ENCODE assay signal across 25 cellular contexts in genomic region chr22:41578114-41578513, GRCh38. TPM values are rescaled to one million over a fixed set of nuclear protein-coding genes. Genes with fewer than 3 reads are reported as not detected.
"Had no signal": no experiment of that assay in that cellular context is flagged by ENCODE, and none has a peak within 500 bp of the region (broad histone marks: within the 10 kb centered on the region; RNA-seq: fewer than 3 reads in every experiment).

No MANE protein-coding gene starts in this region.

- H3K4me2 ChIP-seq: neural progenitor cell had no signal

- H3K9me3 Mint-ChIP-seq: activated B cell treated with CpG ODN at 0.5 μM for 24 hours; activated T-cell treated with anti-CD3 and anti-CD28 coated beads, Interleukin-2, amount 50 U/mL, for 24 hours; activated T-helper 17 cell treated with anti-CD3 and anti-CD28 coated beads, Interleukin-2, amount 50 U/mL, for 72 hours; naive thymus-derived CD4-positive, alpha-beta T cell; neural progenitor cell; stimulated activated naive CD8-positive, alpha-beta T cell treated with anti-CD3 and anti-CD28 coated beads, Interleukin-15, Interleukin-2, amounts not matched to agents 100 ng/mL and 50 ng/mL, for 24 hours had no signal

- H3K4me3 Mint-ChIP-seq: activated B cell treated with CpG ODN at 0.5 μM for 24 hours; activated CD4-positive, alpha-beta T cell treated with anti-CD3 and anti-CD28 coated beads for 36 hours; activated naive CD8-positive, alpha-beta T cell; activated T-cell treated with anti-CD3 and anti-CD28 coated beads, Interleukin-2, amount 50 U/mL, for 24 hours; activated T-helper 17 cell treated with anti-CD3 and anti-CD28 coated beads, Interleukin-2, amount 50 U/mL, for 72 hours; naive thymus-derived CD4-positive, alpha-beta T cell; neural progenitor cell; stimulated activated naive CD8-positive, alpha-beta T cell treated with anti-CD3 and anti-CD28 coated beads, Interleukin-15, Interleukin-2, amounts not matched to agents 100 ng/mL and 50 ng/mL, for 24 hours had no signal

- H3K4me1 ChIP-seq: breast epithelium, neural progenitor cell, prostate gland, thyroid gland, upper lobe of right lung had no signal

- H3K27me3 Mint-ChIP-seq: activated B cell treated with CpG ODN at 0.5 μM for 24 hours; activated CD4-positive, alpha-beta T cell treated with anti-CD3 and anti-CD28 coated beads for 36 hours; activated naive CD8-positive, alpha-beta T cell; activated T-cell treated with anti-CD3 and anti-CD28 coated beads, Interleukin-2, amount 50 U/mL, for 24 hours; activated T-helper 17 cell treated with anti-CD3 and anti-CD28 coated beads, Interleukin-2, amount 50 U/mL, for 72 hours; naive thymus-derived CD4-positive, alpha-beta T cell; stimulated activated naive CD8-positive, alpha-beta T cell treated with anti-CD3 and anti-CD28 coated beads, Interleukin-15, Interleukin-2, amounts not matched to agents 100 ng/mL and 50 ng/mL, for 24 hours had no signal

- H3K9me3 ChIP-seq: breast epithelium, heart right ventricle, ovary, prostate gland, thyroid gland, upper lobe of right lung had no signal

- H2AFZ ChIP-seq: neural progenitor cell had no signal

- H3K4me1 Mint-ChIP-seq: activated B cell treated with CpG ODN at 0.5 μM for 24 hours; activated CD4-positive, alpha-beta T cell treated with anti-CD3 and anti-CD28 coated beads for 36 hours had no signal

- H3K27ac Mint-ChIP-seq: activated B cell treated with CpG ODN at 0.5 μM for 24 hours; activated CD4-positive, alpha-beta T cell treated with anti-CD3 and anti-CD28 coated beads for 36 hours; activated naive CD8-positive, alpha-beta T cell; activated T-helper 17 cell treated with anti-CD3 and anti-CD28 coated beads, Interleukin-2, amount 50 U/mL, for 72 hours; naive thymus-derived CD4-positive, alpha-beta T cell; stimulated activated naive CD8-positive, alpha-beta T cell treated with anti-CD3 and anti-CD28 coated beads, Interleukin-15, Interleukin-2, amounts not matched to agents 100 ng/mL and 50 ng/mL, for 24 hours had no signal

- H3K27me3 ChIP-seq: breast epithelium, heart right ventricle, neural progenitor cell, ovary, thyroid gland, upper lobe of right lung had no signal

- H3K27ac ChIP-seq: breast epithelium, epithelial cell of prostate, neural progenitor cell, prostate gland, thyroid gland, upper lobe of right lung had no signal

- ATAC-seq: activated CD4-positive, alpha-beta T cell treated with anti-CD3 and anti-CD28 coated beads for 36 hours; activated T-helper 17 cell treated with anti-CD3 and anti-CD28 coated beads, Interleukin-2, amount 50 U/mL, for 72 hours; left lobe of liver; naive thymus-derived CD4-positive, alpha-beta T cell; upper lobe of right lung had no signal

- H3K36me3 Mint-ChIP-seq: neural progenitor cell had no signal

- H3K36me3 ChIP-seq: breast epithelium, neural progenitor cell, ovary had no signal

- H3K9ac ChIP-seq: neural progenitor cell had no signal

- DNase-seq: activated B cell treated with CpG ODN at 0.5 μM for 24 hours; activated CD4-positive, alpha-beta T cell treated with anti-CD3 and anti-CD28 coated beads for 36 hours; activated CD4-positive, alpha-beta T cell treated with anti-CD3 and anti-CD28 coated beads, Interleukin-2, amount 50 U/mL, for 4 hours; activated CD8-positive, alpha-beta memory T cell treated with anti-CD3 and anti-CD28 coated beads for 24 hours; activated CD8-positive, alpha-beta memory T cell treated with anti-CD3 and anti-CD28 coated beads, Interleukin-2, amount 50 U/mL, for 4 hours; activated T-cell treated with anti-CD3 and anti-CD28 coated beads, Interleukin-2, amount 50 U/mL, for 24 hours; heart right ventricle; islet precursor cell; naive thymus-derived CD4-positive, alpha-beta T cell; stimulated activated CD4-positive, alpha-beta T cell treated with anti-CD3 and anti-CD28 coated beads, Interleukin-12 subunit alpha, Interleukin-12 subunit beta, amount 100 ng/mL, for 4 hours; stimulated activated CD4-positive, alpha-beta T cell treated with anti-CD3 and anti-CD28 coated beads, Interleukin-4, amount 100 ng/mL, for 4 hours; T1000; thyroid gland; upper lobe of right lung had no signal

- H3K4me3 ChIP-seq: breast epithelium, heart right ventricle, neural progenitor cell, ovary, prostate gland, thyroid gland, upper lobe of right lung had no signal

RNA-seq across cellular contexts. Expression of gene CSDC2, which starts 17.3 kb away (rescaled TPM):
- total RNA-seq: activated B cell treated with CpG ODN at 0.5 μM for 24 hours; activated CD4-positive, alpha-beta T cell treated with anti-CD3 and anti-CD28 coated beads for 36 hours; activated T-helper 17 cell treated with anti-CD3 and anti-CD28 coated beads, Interleukin-2, amount 50 U/mL, for 72 hours; lung microvascular endothelial cell; naive thymus-derived CD4-positive, alpha-beta T cell; T-helper 1 cell treated with Interleukin-12 subunit alpha and Interleukin-12 subunit beta and Interleukin-4 antibody, amounts not matched to agents 30 ng/mL and 1 ng/mL, for 36 hours had no signal
- polyA plus RNA-seq: naive thymus-derived CD4-positive, alpha-beta T cell had no signal
